ENCODE assay signal across 12 cellular contexts in the genomic region with DNA sequence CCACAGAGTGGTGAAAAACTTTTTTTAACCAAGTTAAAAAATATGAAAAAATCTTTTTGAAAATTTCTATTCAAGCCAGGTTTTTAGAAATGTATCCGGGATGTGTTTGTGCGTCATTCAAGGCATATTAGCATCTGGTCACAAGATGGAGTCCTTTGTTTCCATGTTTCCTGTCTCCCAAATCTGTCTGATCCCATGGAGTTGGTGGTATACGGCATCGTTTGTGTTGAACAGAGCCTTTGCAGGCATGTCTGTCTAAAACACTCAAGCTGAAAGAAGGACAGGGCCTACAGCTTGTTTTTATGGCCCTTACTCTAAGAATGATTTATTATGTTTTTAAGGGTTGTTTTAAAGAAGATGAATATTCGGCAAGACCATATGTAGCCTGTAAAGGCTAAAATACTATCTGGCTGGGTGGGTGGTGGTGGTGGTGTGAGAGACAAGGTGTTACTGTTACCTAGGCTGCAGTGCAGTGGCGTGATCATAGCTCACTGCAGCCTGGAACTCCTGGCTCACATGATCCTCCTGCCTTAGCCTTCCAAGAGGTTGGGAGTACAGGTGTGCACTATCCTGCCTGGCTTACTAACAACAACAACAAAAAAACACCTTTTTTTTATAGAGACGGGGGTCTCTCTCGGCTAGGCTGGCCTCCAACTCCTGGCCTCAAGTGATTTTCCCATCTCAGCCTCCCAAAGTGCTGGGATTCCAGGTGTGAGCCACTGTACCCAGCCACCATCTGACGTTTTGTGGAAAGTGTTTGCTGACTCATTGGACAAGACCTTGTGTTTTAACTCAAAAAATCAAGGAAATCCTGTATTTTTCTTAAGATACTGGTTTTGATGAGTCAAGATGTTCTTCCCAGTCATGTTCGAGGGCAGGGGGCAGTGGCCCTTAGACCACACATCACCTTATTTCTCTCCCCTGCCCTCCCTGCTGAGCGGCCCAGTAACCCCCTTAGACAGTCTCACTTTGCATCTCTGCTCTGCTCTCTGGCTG. TPM values are rescaled to one million over a fixed set of nuclear protein-coding genes. Genes with fewer than 3 reads are reported as not detected.
DNase-seq lines count a peak whose midpoint lies in the region; ATAC-seq and TF ChIP-seq lines count a peak whose summit lies in the region.
"Had no signal": no experiment of that assay in that cellular context is flagged by ENCODE, and none has a peak within 500 bp of the region (broad histone marks: within the 10 kb centered on the region; RNA-seq: fewer than 3 reads in every experiment).

No MANE protein-coding gene starts in this region.

- H3K9me3 Mint-ChIP-seq in GM23338 = no peaks in the 10 kb centered on the region

- H3K36me3 ChIP-seq in GM23338 (ENCODE audit: insufficient read depth) (no peaks in the 10 kb centered on the region; the same call in none of the 2 replicates), ovary (no peaks in the 10 kb centered on the region)

- intact Hi-C loops in ovary (cut with DNase I) = no loop called here

- peak overlapping the region; percentile 89 for H3K27ac Mint-ChIP-seq in GM23338

- no peak overlapping the region for H3K4me2 ChIP-seq in GM23338

- WGBS in ovary, 3 donors = 66 to 69% (median 68%) methylated on average over 11 of the region's 11 CpGs

- H3K27ac ChIP-seq in GM23338 (ENCODE audit: low read depth) (no peak overlapping the region), ovary (no peak overlapping the region)

- ATAC-seq in GM23338 = no peak

- no peak overlapping the region for H2AFZ ChIP-seq in GM23338

- no peaks in the 10 kb centered on the region; the same call in 1 of the 3 replicates for H3K4me1 Mint-ChIP-seq in GM23338

- H3F3A ChIP-seq in GM23338 (replicated peaks; ENCODE audit: low read depth) = no peaks in the 10 kb centered on the region

- no peaks in the 10 kb centered on the region for H3K9me3 ChIP-seq in ovary
- H3K9me3 ChIP-seq: BE2C had no signal

- no peak overlapping the region for H3K4me3 Mint-ChIP-seq in GM23338

- no peak overlapping the region for H3K4me3 ChIP-seq in GM23338
- no peak overlapping the region for H3K4me3 ChIP-seq in ovary

- TF ChIP-seq EP300 in ovary (IDR thresholded peaks at IDR 0.05) = no peak

- DNase-seq in A172 (ENCODE audit: low spot score) = peak; percentile 21
- DNase-seq in GM23338 (ENCODE audit: low spot score) = no peak
- peak; percentile 9 for DNase-seq in amniotic stem cell (lab: John Stamatoyannopoulos, UW)
- DNase-seq in left kidney (ENCODE audit: low read depth, low spot score) = peak; percentile 7
- no peak for DNase-seq in NCI-H128 (lab: John Stamatoyannopoulos, UW; ENCODE audit: unreplicated experiment)
- DNase-seq in ovary = no peak
- DNase-seq in anterior cingulate cortex (lab: John Stamatoyannopoulos, UW) = no peak
- DNase-seq in GM19238 (ENCODE audit: insufficient read length, low spot score) = no peak
- DNase-seq: BE2C; effector CD8-positive, alpha-beta T cell; hypothalamus; posterior cingulate gyrus had no signal

- peaks cover 23% of the 10 kb centered on the region for H3K36me3 Mint-ChIP-seq in GM23338 (ENCODE audit: low read depth)

- no peak for TF ChIP-seq POLR2A in ovary (IDR thresholded peaks at IDR 0.05)

- no peaks in the 10 kb centered on the region; the same call in 1 of the 2 replicates for H3K4me1 ChIP-seq in GM23338 (ENCODE audit: insufficient read depth)
- no peaks in the 10 kb centered on the region for H3K4me1 ChIP-seq in ovary (ENCODE audit: insufficient read depth)
- H3K4me1 ChIP-seq: BE2C had no signal

- H3K27me3 ChIP-seq in GM23338 (ENCODE audit: insufficient read depth) (no peaks in the 10 kb centered on the region), ovary (no peaks in the 10 kb centered on the region)
- H3K27me3 ChIP-seq: BE2C had no signal

- TF ChIP-seq CTCF in GM23338 (conservative IDR thresholded peaks at IDR 0.05; ENCODE audit: low read depth in 2 of 2) (no peak), ovary (IDR thresholded peaks at IDR 0.05) (no peak)

- H3K9me2 ChIP-seq in GM23338 (ENCODE audit: insufficient read depth) = no peaks in the 10 kb centered on the region

- H4K20me1 ChIP-seq in GM23338 (replicated peaks; ENCODE audit: insufficient read depth) = no peaks in the 10 kb centered on the region; the same call in 1 of the 2 replicates

- H3K27me3 Mint-ChIP-seq in GM23338 (ENCODE audit: insufficient read depth, low read depth, poor library complexity) = peaks cover 6% of the 10 kb centered on the region

- H3K79me2 ChIP-seq in GM23338 (replicated peaks; ENCODE audit: insufficient read depth) = no peaks in the 10 kb centered on the region

TF ChIP-seq in GM23338, 12 proteins besides CTCF, POLR2A, EP300 and RAD21 (continues in another document):
- TF ChIP-seq STAT1 (IDR thresholded peaks at IDR 0.05; ENCODE audit: unreplicated experiment) (no peak), ZNF114 (CRISPR knock-in tag; IDR thresholded peaks at IDR 0.05) (no peak), POLR2AphosphoS5 (IDR thresholded peaks at IDR 0.05; ENCODE audit: low read depth) (no peak), EZH2phosphoT487 (IDR thresholded peaks at IDR 0.05; ENCODE audit: unreplicated experiment) (no peak), NANOG (IDR thresholded peaks at IDR 0.05; ENCODE audit: borderline replicate concordance) (no peak), CREB1 (CRISPR knock-in tag; IDR thresholded peaks at IDR 0.05; ENCODE audit: low read depth) (no peak), ZNF331 (CRISPR knock-in tag; IDR thresholded peaks at IDR 0.05; ENCODE audit: low read depth) (no peak)
- TF ChIP-seq, protein P1, sequence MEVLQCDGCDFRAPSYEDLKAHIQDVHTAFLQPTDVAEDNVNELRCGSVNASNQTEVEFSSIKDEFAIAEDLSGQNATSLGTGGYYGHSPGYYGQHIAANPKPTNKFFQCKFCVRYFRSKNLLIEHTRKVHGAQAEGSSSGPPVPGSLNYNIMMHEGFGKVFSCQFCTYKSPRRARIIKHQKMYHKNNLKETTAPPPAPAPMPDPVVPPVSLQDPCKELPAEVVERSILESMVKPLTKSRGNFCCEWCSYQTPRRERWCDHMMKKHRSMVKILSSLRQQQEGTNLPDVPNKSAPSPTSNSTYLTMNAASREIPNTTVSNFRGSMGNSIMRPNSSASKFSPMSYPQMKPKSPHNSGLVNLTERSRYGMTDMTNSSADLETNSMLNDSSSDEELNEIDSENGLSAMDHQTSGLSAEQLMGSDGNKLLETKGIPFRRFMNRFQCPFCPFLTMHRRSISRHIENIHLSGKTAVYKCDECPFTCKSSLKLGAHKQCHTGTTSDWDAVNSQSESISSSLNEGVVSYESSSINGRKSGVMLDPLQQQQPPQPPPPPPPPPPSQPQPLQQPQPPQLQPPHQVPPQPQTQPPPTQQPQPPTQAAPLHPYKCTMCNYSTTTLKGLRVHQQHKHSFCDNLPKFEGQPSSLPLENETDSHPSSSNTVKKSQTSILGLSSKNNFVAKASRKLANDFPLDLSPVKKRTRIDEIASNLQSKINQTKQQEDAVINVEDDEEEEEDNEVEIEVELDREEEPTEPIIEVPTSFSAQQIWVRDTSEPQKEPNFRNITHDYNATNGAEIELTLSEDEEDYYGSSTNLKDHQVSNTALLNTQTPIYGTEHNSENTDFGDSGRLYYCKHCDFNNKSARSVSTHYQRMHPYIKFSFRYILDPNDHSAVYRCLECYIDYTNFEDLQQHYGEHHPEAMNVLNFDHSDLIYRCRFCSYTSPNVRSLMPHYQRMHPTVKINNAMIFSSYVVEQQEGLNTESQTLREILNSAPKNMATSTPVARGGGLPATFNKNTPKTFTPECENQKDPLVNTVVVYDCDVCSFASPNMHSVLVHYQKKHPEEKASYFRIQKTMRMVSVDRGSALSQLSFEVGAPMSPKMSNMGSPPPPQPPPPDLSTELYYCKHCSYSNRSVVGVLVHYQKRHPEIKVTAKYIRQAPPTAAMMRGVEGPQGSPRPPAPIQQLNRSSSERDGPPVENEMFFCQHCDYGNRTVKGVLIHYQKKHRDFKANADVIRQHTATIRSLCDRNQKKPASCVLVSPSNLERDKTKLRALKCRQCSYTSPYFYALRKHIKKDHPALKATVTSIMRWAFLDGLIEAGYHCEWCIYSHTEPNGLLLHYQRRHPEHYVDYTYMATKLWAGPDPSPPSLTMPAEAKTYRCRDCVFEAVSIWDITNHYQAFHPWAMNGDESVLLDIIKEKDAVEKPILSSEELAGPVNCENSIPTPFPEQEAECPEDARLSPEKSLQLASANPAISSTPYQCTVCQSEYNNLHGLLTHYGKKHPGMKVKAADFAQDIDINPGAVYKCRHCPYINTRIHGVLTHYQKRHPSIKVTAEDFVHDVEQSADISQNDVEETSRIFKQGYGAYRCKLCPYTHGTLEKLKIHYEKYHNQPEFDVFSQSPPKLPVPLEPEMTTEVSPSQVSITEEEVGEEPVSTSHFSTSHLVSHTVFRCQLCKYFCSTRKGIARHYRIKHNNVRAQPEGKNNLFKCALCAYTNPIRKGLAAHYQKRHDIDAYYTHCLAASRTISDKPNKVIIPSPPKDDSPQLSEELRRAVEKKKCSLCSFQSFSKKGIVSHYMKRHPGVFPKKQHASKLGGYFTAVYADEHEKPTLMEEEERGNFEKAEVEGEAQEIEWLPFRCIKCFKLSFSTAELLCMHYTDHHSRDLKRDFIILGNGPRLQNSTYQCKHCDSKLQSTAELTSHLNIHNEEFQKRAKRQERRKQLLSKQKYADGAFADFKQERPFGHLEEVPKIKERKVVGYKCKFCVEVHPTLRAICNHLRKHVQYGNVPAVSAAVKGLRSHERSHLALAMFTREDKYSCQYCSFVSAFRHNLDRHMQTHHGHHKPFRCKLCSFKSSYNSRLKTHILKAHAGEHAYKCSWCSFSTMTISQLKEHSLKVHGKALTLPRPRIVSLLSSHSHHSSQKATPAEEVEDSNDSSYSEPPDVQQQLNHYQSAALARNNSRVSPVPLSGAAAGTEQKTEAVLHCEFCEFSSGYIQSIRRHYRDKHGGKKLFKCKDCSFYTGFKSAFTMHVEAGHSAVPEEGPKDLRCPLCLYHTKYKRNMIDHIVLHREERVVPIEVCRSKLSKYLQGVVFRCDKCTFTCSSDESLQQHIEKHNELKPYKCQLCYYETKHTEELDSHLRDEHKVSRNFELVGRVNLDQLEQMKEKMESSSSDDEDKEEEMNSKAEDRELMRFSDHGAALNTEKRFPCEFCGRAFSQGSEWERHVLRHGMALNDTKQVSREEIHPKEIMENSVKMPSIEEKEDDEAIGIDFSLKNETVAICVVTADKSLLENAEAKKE (CRISPR knock-in tag; IDR thresholded peaks at IDR 0.05) = no peak

RNA-seq across cellular contexts. Expression of a gene that starts 52.2 kb away (rescaled TPM):
- 47.5 and 55.9 TPM in 2 replicates for total RNA-seq in A172 (2014; rRNA removed; shearing (Covaris generic))
- 22.9 and 28.7 TPM in 2 replicates for total RNA-seq in GM23338 (2014; rRNA removed; shearing (Covaris generic))
- polyA plus RNA-seq in GM23338 (2016; fragmentation: Nextera tagmentation; extraction: Ambion mirVana) (11.1 and 13.0 TPM in 2 replicates), ovary (10 to 100 TPM in 1 of 2 donors, 1 to 10 TPM in 1; 9.8 to 31.9 TPM)
- 10 to 100 TPM; 11.7 to 26.7 (median 22.4) TPM for total RNA-seq in ovary

RNA-seq across cellular contexts. Expression of a gene that starts 59.3 kb away (rescaled TPM):
- 6.4 and 8.9 TPM in 2 replicates for total RNA-seq in A172 (2014; rRNA removed; shearing (Covaris generic))
- 11.0 and 16.0 TPM in 2 replicates for total RNA-seq in GM23338 (2014; rRNA removed; shearing (Covaris generic))
- polyA plus RNA-seq in GM23338 (2016; fragmentation: Nextera tagmentation; extraction: Ambion mirVana) (7.0 and 8.3 TPM in 2 replicates), ovary (10 to 100 TPM; 30.1 to 71.8 TPM)
- total RNA-seq in ovary = 10 to 100 TPM; 23.1 to 95.7 (median 85.7) TPM

Comparison
In these comparisons a context has a peak if more than half of its experiments do, and no peak if none do; other contexts are left out.
1. DNase-seq: peak in A172 (single experiment), amniotic stem cell (single experiment) and left kidney (single experiment); none in GM23338 (single experiment), NCI-H128 (single experiment), ovary (0 of 5), anterior cingulate cortex (0 of 58) and GM19238 (single experiment).